27 cellular contexts compared by ENCODE assay signal in genomic region chr4:87947381-87948160, GRCh38. TPM values are rescaled to one million over a fixed set of nuclear protein-coding genes. Genes with fewer than 3 reads are reported as not detected.
"Had no signal": no experiment of that assay in that cellular context is flagged by ENCODE, and none has a peak within 500 bp of the region (broad histone marks: within the 10 kb centered on the region; RNA-seq: fewer than 3 reads in every experiment).

No MANE protein-coding gene starts in this region.

- H3K27me3 ChIP-seq: brain microvascular endothelial cell, cardiac muscle cell, SJSA1 had no signal

- H3K36me3 ChIP-seq: brain microvascular endothelial cell, cardiac muscle cell, SJSA1 had no signal

- H3K4me3 ChIP-seq: cardiac muscle cell, SJSA1 had no signal

- H3K4me2 ChIP-seq: KMS-11 had no signal

- ATAC-seq: activated CD8-positive, alpha-beta memory T cell treated with anti-CD3 and anti-CD28 coated beads, Interleukin-2, amount 10 ng/mL, durations not matched to agents 7 days and 5 days; activated naive CD4-positive, alpha-beta T cell treated with anti-CD3 and anti-CD28 coated beads, Interleukin-2, amount 50 U/mL, for 72 hours; activated naive CD8-positive, alpha-beta T cell treated with anti-CD3 and anti-CD28 coated beads, Interleukin-2, amount 50 U/mL, for 24 hours; PC-3; SK-N-SH treated with all-trans-retinoic acid at 6 μM for 48 hours; WTC11 had no signal

- FAIRE-seq: RCC 7860 had no signal

- H3K27ac Mint-ChIP-seq: activated CD8-positive, alpha-beta memory T cell treated with anti-CD3 and anti-CD28 coated beads, Interleukin-2, amount 10 ng/mL, durations not matched to agents 7 days and 5 days; activated naive CD4-positive, alpha-beta T cell treated with anti-CD3 and anti-CD28 coated beads, Interleukin-2, amount 50 U/mL, for 72 hours; activated naive CD8-positive, alpha-beta T cell treated with anti-CD3 and anti-CD28 coated beads, Interleukin-2, amount 50 U/mL, for 24 hours; activated T-cell treated with anti-CD3 and anti-CD28 coated beads, Interleukin-2, amount 50 U/mL, for 24 hours; T-helper 1 cell treated with Interleukin-12 subunit alpha and Interleukin-12 subunit beta and Interleukin-4 antibody, amounts not matched to agents 30 μg/mL and 1 μg/mL, for 36 hours; WTC11 had no signal

- H3K4me3 Mint-ChIP-seq: activated CD8-positive, alpha-beta memory T cell treated with anti-CD3 and anti-CD28 coated beads, Interleukin-2, amount 10 ng/mL, durations not matched to agents 7 days and 5 days; activated naive CD8-positive, alpha-beta T cell treated with anti-CD3 and anti-CD28 coated beads, Interleukin-2, amount 50 U/mL, for 24 hours; activated T-cell treated with anti-CD3 and anti-CD28 coated beads, Interleukin-2, amount 50 U/mL, for 24 hours; T-helper 1 cell treated with Interleukin-12 subunit alpha and Interleukin-12 subunit beta and Interleukin-4 antibody, amounts not matched to agents 30 μg/mL and 1 μg/mL, for 36 hours; WTC11 had no signal

- H3K36me3 Mint-ChIP-seq: activated CD8-positive, alpha-beta memory T cell treated with anti-CD3 and anti-CD28 coated beads, Interleukin-2, amount 10 ng/mL, durations not matched to agents 7 days and 5 days; activated naive CD4-positive, alpha-beta T cell treated with anti-CD3 and anti-CD28 coated beads, Interleukin-2, amount 50 U/mL, for 72 hours had no signal

- H3K9me3 ChIP-seq: SJSA1 had no signal

- DNase-seq: activated CD4-positive, alpha-beta T cell treated with anti-CD3 and anti-CD28 coated beads for 48 hours; activated CD4-positive, alpha-beta T cell treated with anti-CD3 and anti-CD28 coated beads, Interleukin-2, amount 50 U/mL, for 48 hours; activated CD4-positive, CD25-positive, alpha-beta regulatory T cell treated with anti-CD3 and anti-CD28 coated beads, Interleukin-2, amount 50 U/mL, for 72 hours; activated CD8-positive, alpha-beta memory T cell treated with anti-CD3 and anti-CD28 coated beads, Interleukin-2, amount 10 ng/mL, durations not matched to agents 7 days and 5 days; activated effector memory CD4-positive, alpha-beta T cell treated with anti-CD3 and anti-CD28 coated beads, Interleukin-2, amount 50 U/mL, for 16 hours; activated naive CD4-positive, alpha-beta T cell treated with Interleukin-2 at 50 U/mL for 16 hours; activated naive CD8-positive, alpha-beta T cell treated with anti-CD3 and anti-CD28 coated beads, Interleukin-2, amount 50 U/mL, for 24 hours; activated T-cell treated with anti-CD3 and anti-CD28 coated beads, Interleukin-2, amount 50 U/mL, for 24 hours; amniotic stem cell; brain microvascular endothelial cell; NCI-H1105 treated with DMSO at 0.1 percent for 48 hours; NCI-H1930; NCI-H2171; NCI-H2227 treated with DMSO at 0.1 percent for 48 hours; NCI-H446 treated with DMSO at 0.1 percent for 48 hours; NCI-H526 treated with DMSO at 0.1 percent for 48 hours; PC-3; SHP77; SW 1271 had no signal

- H3K9ac ChIP-seq: KMS-11 had no signal

- H3K9me3 Mint-ChIP-seq: activated naive CD4-positive, alpha-beta T cell treated with anti-CD3 and anti-CD28 coated beads, Interleukin-2, amount 50 U/mL, for 72 hours; activated naive CD8-positive, alpha-beta T cell treated with anti-CD3 and anti-CD28 coated beads, Interleukin-2, amount 50 U/mL, for 24 hours; activated T-cell treated with anti-CD3 and anti-CD28 coated beads, Interleukin-2, amount 50 U/mL, for 24 hours; T-helper 1 cell treated with Interleukin-12 subunit alpha and Interleukin-12 subunit beta and Interleukin-4 antibody, amounts not matched to agents 30 μg/mL and 1 μg/mL, for 36 hours had no signal

- H3K4me1 Mint-ChIP-seq: activated CD8-positive, alpha-beta memory T cell treated with anti-CD3 and anti-CD28 coated beads, Interleukin-2, amount 10 ng/mL, durations not matched to agents 7 days and 5 days; activated naive CD8-positive, alpha-beta T cell treated with anti-CD3 and anti-CD28 coated beads, Interleukin-2, amount 50 U/mL, for 24 hours had no signal

- H3K27ac ChIP-seq: brain microvascular endothelial cell, cardiac muscle cell, KMS-11, SJSA1 had no signal

RNA-seq across cellular contexts. Expression of gene SPP1, which starts 27.9 kb away (rescaled TPM):
- total RNA-seq: activated naive CD4-positive, alpha-beta T cell treated with anti-CD3 and anti-CD28 coated beads, Interleukin-2, amount 50 U/mL, for 72 hours; PC-3 had no signal
